ENCODE assay signal across 8 cellular contexts in the genomic region with DNA sequence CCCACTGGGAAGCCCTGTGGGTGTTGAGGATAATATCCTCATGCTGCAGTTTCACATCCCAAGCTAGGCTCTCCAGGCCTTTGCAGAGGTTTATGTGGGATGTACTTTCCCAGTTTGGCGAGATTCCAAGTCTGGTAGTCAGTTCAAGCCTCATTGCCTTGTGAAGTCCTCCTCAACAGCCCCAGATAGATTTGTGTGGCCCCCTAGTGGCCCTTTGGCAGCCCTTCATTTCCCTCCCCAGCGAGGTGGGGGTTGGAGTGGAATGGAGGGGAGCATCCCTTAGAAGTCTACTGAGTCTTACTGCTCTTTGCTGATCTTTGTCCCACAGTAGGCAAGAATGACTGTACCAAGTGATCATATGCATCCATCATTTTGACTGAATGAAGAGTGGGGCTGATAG.
DNase-seq lines count a peak whose midpoint lies in the region; ATAC-seq and TF ChIP-seq lines count a peak whose summit lies in the region.

No MANE protein-coding gene starts in this region.

- peak; percentile 55 for DNase-seq in AG08396 (ENCODE audit: low spot score)
- DNase-seq in HFF-Myc (ENCODE audit: extremely low read depth, low read depth) = peak; percentile 83
- DNase-seq in SK-N-SH = peak; percentile 32
- peak; percentile 86 to 87 for DNase-seq in cardiac muscle cell (ENCODE audit: low read depth in 1 of 2, low spot score in 1 of 2)
- peak; percentile 12 for DNase-seq in smooth muscle cell (lab: John Stamatoyannopoulos, UW; ENCODE audit: unreplicated experiment)
- DNase-seq in activated CD4-positive, alpha-beta memory T cell treated with anti-CD3 and anti-CD28 coated beads for 36 hours = no peak

- H3F3A ChIP-seq in SK-N-SH (replicated peaks; ENCODE audit: insufficient read depth) (peaks cover 39% of the 10 kb centered on the region), smooth muscle cell (ENCODE audit: low read depth) (peaks cover 78% of the 10 kb centered on the region)

- CTCF ChIA-PET in SK-N-SH (lab: Yijun Ruan, JAX) = interaction anchor here (0.7 kb wide), 1 partner anchor 9 kb away, joined by 3 read pairs; no protein-coding TSS in a partner anchor
- CTCF ChIA-PET in activated CD4-positive, alpha-beta memory T cell treated with anti-CD3 and anti-CD28 coated beads for 36 hours (lab: Charles Lee) = no interaction called here

- H3K27ac Mint-ChIP-seq in activated CD4-positive, alpha-beta memory T cell treated with anti-CD3 and anti-CD28 coated beads for 36 hours = no peak overlapping the region

- peak overlapping the region in 1 of 2 experiments; percentile 34; a peak in 3 of 4 replicates for H3K27ac ChIP-seq in SK-N-SH (ENCODE audit: low read depth in 2 of 2, low read length in 1 of 2)
- no peak overlapping the region for H3K27ac ChIP-seq in cardiac muscle cell
- peak overlapping the region; percentile 65 for H3K27ac ChIP-seq in smooth muscle cell (ENCODE audit: low read depth)

- H3K9ac ChIP-seq in SK-N-SH = no peak overlapping the region
- no peak overlapping the region for H3K9ac ChIP-seq in smooth muscle cell (ENCODE audit: low read depth)

- intact Hi-C loops in activated CD4-positive, alpha-beta memory T cell treated with anti-CD3 and anti-CD28 coated beads for 36 hours (cut with micrococcal nuclease) = no loop called here

- H3K9me3 Mint-ChIP-seq in activated CD4-positive, alpha-beta memory T cell treated with anti-CD3 and anti-CD28 coated beads for 36 hours = peaks cover 20% of the 10 kb centered on the region

- POLR2A ChIA-PET in SK-N-SH (lab: Yijun Ruan, JAX) = no interaction called here
- POLR2A ChIA-PET in activated CD4-positive, alpha-beta memory T cell treated with anti-CD3 and anti-CD28 coated beads for 36 hours (lab: Charles Lee) = no interaction called here

- peak; percentile 67 for TF ChIP-seq RAD21 in SK-N-SH (IDR thresholded peaks at IDR 0.05; ENCODE audit: low read length)

- TF ChIP-seq CTCF in HFF-Myc (IDR thresholded peaks at IDR 0.05; ENCODE audit: low read depth, low read length, missing control alignments) (peak; percentile 85), SK-N-SH (IDR thresholded peaks at IDR 0.05) (peak; percentile 74), cardiac muscle cell (IDR thresholded peaks at IDR 0.05; ENCODE audit: low read depth, low read length) (peak; percentile 76), smooth muscle cell (IDR thresholded peaks at IDR 0.05; ENCODE audit: borderline replicate concordance, insufficient read depth, poor library complexity, severe bottlenecking) (peak; percentile 82)

- H3K36me3 ChIP-seq in SK-N-SH (replicated peaks in 1 of 2; ENCODE audit: control insufficient read depth in 1 of 2, insufficient read depth in 2 of 2, low read length in 1 of 2) = peaks cover 60 to 96% of the 10 kb centered on the region in 2 experiments
- H3K36me3 ChIP-seq in cardiac muscle cell = no peaks in the 10 kb centered on the region
- peaks cover 12% of the 10 kb centered on the region for H3K36me3 ChIP-seq in smooth muscle cell (ENCODE audit: low read depth)

- no peak overlapping the region for H3K4me2 ChIP-seq in SK-N-SH
- H3K4me2 ChIP-seq in smooth muscle cell = peak overlapping the region; percentile 40

- H3K79me2 ChIP-seq in SK-N-SH (ENCODE audit: insufficient read depth) = peaks cover 29% of the 10 kb centered on the region; the same call in 1 of the 2 replicates
- H3K79me2 ChIP-seq in smooth muscle cell (ENCODE audit: low read depth) = peaks cover 44% of the 10 kb centered on the region

- H4K20me1 ChIP-seq in SK-N-SH (ENCODE audit: insufficient read depth) (no peaks in the 10 kb centered on the region), smooth muscle cell (ENCODE audit: low read depth) (peaks cover 90% of the 10 kb centered on the region)

- no peaks in the 10 kb centered on the region for H3K9me2 ChIP-seq in SK-N-SH

- H3K9me3 ChIP-seq in SK-N-SH (no peaks in the 10 kb centered on the region), cardiac muscle cell (ENCODE audit: low read depth) (no peaks in the 10 kb centered on the region), smooth muscle cell (replicated peaks; ENCODE audit: low read depth) (no peaks in the 10 kb centered on the region)

- no peaks in the 10 kb centered on the region for H3K36me3 Mint-ChIP-seq in activated CD4-positive, alpha-beta memory T cell treated with anti-CD3 and anti-CD28 coated beads for 36 hours

- WGBS in SK-N-SH (ENCODE audit: low lambda C conversion rate) = 51% methylated on average over 2 of the region's 2 CpGs
- 9% methylated on average over 2 of the region's 2 CpGs for WGBS in smooth muscle cell (ENCODE audit: low lambda C conversion rate)

- ATAC-seq in GM21360 (IDR thresholded peaks at IDR 0.05; ENCODE audit: unreplicated experiment) (no peak), GM18520 (IDR thresholded peaks at IDR 0.05; ENCODE audit: unreplicated experiment) (no peak)

- H3K27me3 ChIP-seq in SK-N-SH (ENCODE audit: insufficient read depth) (no peaks in the 10 kb centered on the region), cardiac muscle cell (no peaks in the 10 kb centered on the region), smooth muscle cell (ENCODE audit: low read depth) (no peaks in the 10 kb centered on the region)

- no peak overlapping the region for H3K4me3 Mint-ChIP-seq in activated CD4-positive, alpha-beta memory T cell treated with anti-CD3 and anti-CD28 coated beads for 36 hours

- no peaks in the 10 kb centered on the region for H3K27me3 Mint-ChIP-seq in activated CD4-positive, alpha-beta memory T cell treated with anti-CD3 and anti-CD28 coated beads for 36 hours

- H2AFZ ChIP-seq in SK-N-SH (ENCODE audit: low read depth) (no peak overlapping the region), smooth muscle cell (ENCODE audit: low read depth) (no peak overlapping the region)

- peaks cover 0 to 7% of the 10 kb centered on the region in 2 experiments; a peak in 2 of 4 replicates for H3K4me1 ChIP-seq in SK-N-SH (ENCODE audit: control insufficient read depth in 1 of 2, insufficient read depth in 2 of 2, low read depth in 1 of 2, low read length in 1 of 2)
- H3K4me1 ChIP-seq in cardiac muscle cell (ENCODE audit: low read depth) = peaks cover 8% of the 10 kb centered on the region
- peaks cover 3% of the 10 kb centered on the region for H3K4me1 ChIP-seq in smooth muscle cell (ENCODE audit: low read depth)

- H3K4me3 ChIP-seq in HFF-Myc (replicated peaks; ENCODE audit: low read depth, low read length) (no peak overlapping the region), SK-N-SH (ENCODE audit: low read depth in 2 of 2, low read length in 1 of 2) (no peak overlapping the region), cardiac muscle cell (no peak overlapping the region), smooth muscle cell (no peak overlapping the region)

- H3K4me1 Mint-ChIP-seq in activated CD4-positive, alpha-beta memory T cell treated with anti-CD3 and anti-CD28 coated beads for 36 hours (ENCODE audit: low read depth) = no peaks in the 10 kb centered on the region

- TF ChIP-seq EP300 in SK-N-SH (IDR thresholded peaks at IDR 0.05; ENCODE audit: borderline replicate concordance in 1 of 2, low read depth in 1 of 2, low read length in 1 of 2) = no peak

TF ChIP-seq in SK-N-SH, 30 proteins besides CTCF, POLR2A, EP300 and RAD21:
- TF ChIP-seq RFX5 (IDR thresholded peaks at IDR 0.05; ENCODE audit: low read length) (no peak), GATA2 (CRISPR knock-in tag; IDR thresholded peaks at IDR 0.05) (no peak), MXI1 (IDR thresholded peaks at IDR 0.05; ENCODE audit: low read depth, low read length) (no peak), NFIC (IDR thresholded peaks at IDR 0.05; ENCODE audit: borderline replicate concordance) (peak; percentile 66), SMC3 (IDR thresholded peaks at IDR 0.05; ENCODE audit: low read depth, low read length) (peak; percentile 54), TCF12 (IDR thresholded peaks at IDR 0.05) (no peak)
TF ChIP-seq in SK-N-SH: peak in this region for 2.
